Comparison of ENCODE assay signal across 9 cellular contexts in genomic region chr10:130138479-130138866, GRCh38. TPM values are rescaled to one million over a fixed set of nuclear protein-coding genes. Genes with fewer than 3 reads are reported as not detected.
DNase-seq lines count a peak whose midpoint lies in the region; ATAC-seq and TF ChIP-seq lines count a peak whose summit lies in the region.
"Had no signal": no experiment of that assay in that cellular context is flagged by ENCODE, and none has a peak within 500 bp of the region (broad histone marks: within the 10 kb centered on the region; RNA-seq: fewer than 3 reads in every experiment).

No MANE protein-coding gene starts in this region.

- H3K27ac Mint-ChIP-seq in chondrocyte (ENCODE audit: unreplicated experiment), result peak overlapping the region; percentile 96

- H3K9me3 Mint-ChIP-seq in chondrocyte (ENCODE audit: low read depth), result no peaks in the 10 kb centered on the region

- no peak for TF ChIP-seq POLR2A in tibial nerve (IDR thresholded peaks at IDR 0.05)

- TF ChIP-seq CTCF in chondrocyte (IDR thresholded peaks at IDR 0.05), result no peak
- TF ChIP-seq CTCF in osteoblast (IDR thresholded peaks at IDR 0.05; ENCODE audit: extremely low read depth, low read depth, low read length), result no peak
- no peak for TF ChIP-seq CTCF in tibial nerve (IDR thresholded peaks at IDR 0.05)

- H3K9me3 ChIP-seq in osteoblast (ENCODE audit: low read depth, low read length), result no peaks in the 10 kb centered on the region
- H3K9me3 ChIP-seq in tibial nerve, result no peaks in the 10 kb centered on the region

- peak; percentile 21 for DNase-seq in NCI-H146 (lab: John Stamatoyannopoulos, UW)
- DNase-seq in NCI-H146 treated with DMSO at 0.1 percent for 48 hours (lab: John Stamatoyannopoulos, UW; ENCODE audit: unreplicated experiment), result no peak
- DNase-seq in NCI-H510A (lab: John Stamatoyannopoulos, UW), result peak; percentile 89
- DNase-seq in chondrocyte (ENCODE audit: low spot score), result no peak
- DNase-seq in osteoblast (ENCODE audit: insufficient read length, low spot score, missing footprints), result peak; percentile 92
- DNase-seq in NCI-H526 (lab: John Stamatoyannopoulos, UW), result no peak
- no peak for DNase-seq in tibial nerve (ENCODE audit: low spot score in 2 of 2)

- H3K4me2 ChIP-seq in osteoblast (ENCODE audit: insufficient read depth, low read length), result peak overlapping the region; percentile 98

- H4K20me1 ChIP-seq in osteoblast (ENCODE audit: insufficient read depth, low read length), result peaks cover 56% of the 10 kb centered on the region

- peaks cover 47% of the 10 kb centered on the region for H3K4me1 Mint-ChIP-seq in chondrocyte (ENCODE audit: low read depth)

- 82 to 83% methylated on average over 3 of the region's 3 CpGs for WGBS in tibial nerve, 2 donors

- H2AFZ ChIP-seq in osteoblast (ENCODE audit: low read length), result no peak overlapping the region
- H2AFZ ChIP-seq: parathyroid adenoma had no signal

- peaks cover 10% of the 10 kb centered on the region for H3K36me3 ChIP-seq in osteoblast (ENCODE audit: insufficient read depth, low read length)
- peaks cover 0 to 6% (median 0%) of the 10 kb centered on the region in 3 donors for H3K36me3 ChIP-seq in tibial nerve

- no peaks in the 10 kb centered on the region for H3K27me3 Mint-ChIP-seq in chondrocyte (ENCODE audit: low read depth)

- H3K79me2 ChIP-seq in osteoblast (ENCODE audit: insufficient read depth, low read length), result peaks cover 72% of the 10 kb centered on the region

- ATAC-seq in GM21529 (IDR thresholded peaks at IDR 0.05; ENCODE audit: unreplicated experiment), result no peak

- H3K36me3 Mint-ChIP-seq in chondrocyte (ENCODE audit: low read depth), result peaks cover 9% of the 10 kb centered on the region

- no peaks in the 10 kb centered on the region for H3K27me3 ChIP-seq in osteoblast (ENCODE audit: insufficient read depth, low read length)
- no peaks in the 10 kb centered on the region for H3K27me3 ChIP-seq in tibial nerve

- peak overlapping the region; percentile 81 for H3K4me3 Mint-ChIP-seq in chondrocyte (ENCODE audit: unreplicated experiment)

- H3K4me3 ChIP-seq in osteoblast (ENCODE audit: insufficient read depth, low read length), result no peak overlapping the region
- H3K4me3 ChIP-seq in tibial nerve, result no peak overlapping the region

- TF ChIP-seq EP300 in tibial nerve (IDR thresholded peaks at IDR 0.05), result no peak

- H3K27ac ChIP-seq in osteoblast (ENCODE audit: low read depth, low read length), result peak overlapping the region; percentile 59
- H3K27ac ChIP-seq in tibial nerve, result no peak overlapping the region
- H3K27ac ChIP-seq: parathyroid adenoma had no signal

- H3K4me1 ChIP-seq in osteoblast (ENCODE audit: insufficient read depth, low read length) (peaks cover 24% of the 10 kb centered on the region), tibial nerve (peaks cover 0 to 70% (median 33%) of the 10 kb centered on the region in 4 donors)

RNA-seq across cellular contexts. Expression of gene GLRX3, which starts 2.3 kb away (rescaled TPM):
- 57.5 to 75.0 TPM (median 60.5 TPM) in 3 replicates for total RNA-seq in chondrocyte
- 70.1 and 74.9 TPM in 2 replicates for total RNA-seq in osteoblast
- 10 to 100 TPM; 28.4 to 38.2 (median 35.9) TPM for total RNA-seq in tibial nerve

RNA-seq across cellular contexts. Expression of gene C10orf143, which starts 27.8 kb away (rescaled TPM):
- 2.5 to 6.2 TPM (median 2.6 TPM) in 3 replicates for total RNA-seq in chondrocyte
- 1.2 and 2.5 TPM in 2 replicates for total RNA-seq in osteoblast
- 1 to 10 TPM; 1.5 to 8.6 (median 3.7) TPM for total RNA-seq in tibial nerve

Comparison
In these comparisons a context has a peak if more than half of its experiments do, and no peak if none do; other contexts are left out.
1. DNase-seq: peak in NCI-H146 (single experiment), NCI-H510A (single experiment) and osteoblast (single experiment); none in NCI-H146 treated with DMSO at 0.1 percent for 48 hours (single experiment), chondrocyte (single experiment), NCI-H526 (0 of 2) and tibial nerve (0 of 2).